ENCODE assay signal across 14 cellular contexts in genomic region chr3:8253201-8253600, GRCh38.
DNase-seq lines count a peak whose midpoint lies in the region; ATAC-seq lines count a peak whose summit lies in the region.
"Had no signal": no experiment of that assay in that cellular context is flagged by ENCODE, and none has a peak within 500 bp of the region (broad histone marks: within the 10 kb centered on the region; RNA-seq: fewer than 3 reads in every experiment).

No MANE protein-coding gene starts in this region.

- in situ Hi-C loops in SK-MEL-5 (cut with HindIII; ENCODE audit: low pct_unique_long_range_greater_than_20kb, low sequenced_read_pairs) = no loop called here

- peak; percentile 36 for DNase-seq in COLO829 (ENCODE audit: low spot score)
- DNase-seq in SK-MEL-5 (ENCODE audit: low read depth, low spot score) = peak; percentile 85
- peak; percentile 17 for DNase-seq in medulla oblongata (ENCODE audit: extremely low spot score)
- DNase-seq in pons (ENCODE audit: low spot score) = peak; percentile 64
- no peak for DNase-seq in NCI-H526 treated with DMSO at 0.1 percent for 48 hours (lab: John Stamatoyannopoulos, UW)
- no peak for DNase-seq in NCI-H774 (lab: John Stamatoyannopoulos, UW)
- DNase-seq: AML-193; CD4-positive, alpha-beta T cell; CD8-positive, alpha-beta T cell; COR-L47; DMS79 treated with DMSO at 0.1 percent for 48 hours; GF-D8 had no signal

- no peak for ATAC-seq in GM19035 (IDR thresholded peaks at IDR 0.05; ENCODE audit: unreplicated experiment)
- ATAC-seq: A549; CD8-positive, alpha-beta T cell had no signal

Comparison
In these comparisons a context has a peak if more than half of its experiments do, and no peak if none do; other contexts are left out.
1. DNase-seq: peak in COLO829 (single experiment), SK-MEL-5 (single experiment), medulla oblongata (single experiment) and pons (single experiment); none in NCI-H526 treated with DMSO at 0.1 percent for 48 hours (single experiment) and NCI-H774 (single experiment).